9 cellular contexts compared by ENCODE assay signal in the genomic region with DNA sequence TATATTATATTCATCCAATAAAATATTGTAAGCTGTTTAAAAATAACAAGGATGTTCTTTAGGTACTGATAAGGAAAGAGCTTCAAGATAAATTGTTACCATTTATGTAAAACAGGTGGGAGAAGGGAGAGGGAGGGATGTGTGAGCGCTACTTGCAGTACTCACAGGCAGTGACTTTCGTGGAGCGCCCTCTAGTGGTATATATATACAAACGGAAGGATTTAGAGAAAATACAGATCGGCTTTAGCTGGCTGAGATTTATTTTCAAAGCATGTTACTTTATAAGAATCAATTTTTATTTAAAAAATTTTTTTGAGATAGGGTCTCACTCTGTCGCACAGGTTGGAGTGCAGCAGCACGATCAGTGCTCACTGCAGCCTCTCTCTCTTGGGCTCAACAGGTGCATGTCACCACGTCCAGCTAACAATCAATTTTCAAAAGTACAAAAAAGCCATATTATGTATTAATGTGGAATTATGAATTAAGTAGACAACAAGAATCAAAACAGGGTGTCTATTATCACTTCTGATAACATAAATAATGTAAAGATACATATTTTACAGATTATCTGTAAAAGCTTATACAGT. TPM values are rescaled to one million over a fixed set of nuclear protein-coding genes. Genes with fewer than 3 reads are reported as not detected.
A peak's percentile ranks its signal among the peaks of the same experiment; 100 is the strongest.
DNase-seq lines count a peak whose midpoint lies in the region; ATAC-seq, FAIRE-seq and TF ChIP-seq lines count a peak whose summit lies in the region.
"Had no signal": no experiment of that assay in that cellular context is flagged by ENCODE, and none has a peak within 500 bp of the region (broad histone marks: within the 10 kb centered on the region; RNA-seq: fewer than 3 reads in every experiment).

No MANE protein-coding gene starts in this region.

- no peak for TF ChIP-seq POLR2A in upper lobe of left lung (IDR thresholded peaks at IDR 0.05)

- H3K4ac ChIP-seq in mesenchymal stem cell (ENCODE audit: low read depth in 1 of 2, low read length in 2 of 2) = no peak overlapping the region

- no peak overlapping the region for H4K8ac ChIP-seq in mesenchymal stem cell (ENCODE audit: low read length)

- H3K79me1 ChIP-seq in mesenchymal stem cell (replicated peaks; ENCODE audit: low read length, poor library complexity, severe bottlenecking) = no peaks in the 10 kb centered on the region

- no peak overlapping the region for H4K91ac ChIP-seq in mesenchymal stem cell (ENCODE audit: low read length)

- no peak overlapping the region for H3K4me2 ChIP-seq in mesenchymal stem cell (ENCODE audit: low read length, poor library complexity, severe bottlenecking)

- H3K27ac Mint-ChIP-seq in activated naive CD8-positive, alpha-beta T cell treated with anti-CD3 and anti-CD28 coated beads, Interleukin-2, amount 50 U/mL, for 24 hours = no peak overlapping the region
- no peak overlapping the region for H3K27ac Mint-ChIP-seq in activated naive CD8-positive, alpha-beta T cell treated with anti-CD3 and anti-CD28 coated beads for 36 hours

- H3K36me3 Mint-ChIP-seq in activated naive CD8-positive, alpha-beta T cell treated with anti-CD3 and anti-CD28 coated beads, Interleukin-2, amount 50 U/mL, for 24 hours (ENCODE audit: low read depth) = no peaks in the 10 kb centered on the region
- no peaks in the 10 kb centered on the region for H3K36me3 Mint-ChIP-seq in activated naive CD8-positive, alpha-beta T cell treated with anti-CD3 and anti-CD28 coated beads for 36 hours

- peaks cover 19% of the 10 kb centered on the region for H3K27me3 Mint-ChIP-seq in activated naive CD8-positive, alpha-beta T cell treated with anti-CD3 and anti-CD28 coated beads, Interleukin-2, amount 50 U/mL, for 24 hours
- H3K27me3 Mint-ChIP-seq in activated naive CD8-positive, alpha-beta T cell treated with anti-CD3 and anti-CD28 coated beads for 36 hours = peaks cover 13% of the 10 kb centered on the region

- H2BK12ac ChIP-seq in mesenchymal stem cell (ENCODE audit: low read length in 2 of 2) = no peak overlapping the region

- no peak overlapping the region for H2BK5ac ChIP-seq in mesenchymal stem cell (ENCODE audit: low read depth, low read length, poor library complexity, severe bottlenecking)

- no peaks in the 10 kb centered on the region for H3K9me3 ChIP-seq in mesenchymal stem cell (ENCODE audit: control insufficient read depth, low read length)
- no peaks in the 10 kb centered on the region for H3K9me3 ChIP-seq in upper lobe of left lung

- no peak overlapping the region for H2AK5ac ChIP-seq in mesenchymal stem cell (ENCODE audit: low read length, severe bottlenecking)

- no peaks in the 10 kb centered on the region for H3K36me3 ChIP-seq in mesenchymal stem cell (ENCODE audit: control insufficient read depth in 1 of 2, insufficient read depth in 2 of 2, low read depth in 1 of 2, low read length in 2 of 2)
- no peaks in the 10 kb centered on the region for H3K36me3 ChIP-seq in upper lobe of left lung

- peak; percentile 20 for DNase-seq in activated naive CD8-positive, alpha-beta T cell treated with anti-CD3 and anti-CD28 coated beads, Interleukin-2, amount 50 U/mL, for 24 hours
- DNase-seq in activated naive CD8-positive, alpha-beta T cell treated with anti-CD3 and anti-CD28 coated beads for 36 hours = no peak
- DNase-seq in NCI-H1436 (lab: John Stamatoyannopoulos, UW) = peak; percentile 64
- peak; percentile 92 for DNase-seq in choroid plexus epithelial cell (ENCODE audit: low read depth)
- DNase-seq in mesenchymal stem cell = peak; percentile 71
- DNase-seq in upper lobe of left lung = peak in 1 of 2 donors; percentile 69
- no peak for DNase-seq in GM19239 (ENCODE audit: insufficient read length, low spot score)

- no peak overlapping the region for H2AFZ ChIP-seq in mesenchymal stem cell (ENCODE audit: low read depth, low read length)

- H3K23ac ChIP-seq in mesenchymal stem cell (ENCODE audit: low read length in 2 of 2) = no peak overlapping the region

- no peak for TF ChIP-seq EP300 in upper lobe of left lung (IDR thresholded peaks at IDR 0.05)

- no peak overlapping the region for H3K14ac ChIP-seq in mesenchymal stem cell (ENCODE audit: low read length in 2 of 2)

- no peak overlapping the region for H3K9ac ChIP-seq in mesenchymal stem cell (ENCODE audit: low read length)

- H3K4me1 Mint-ChIP-seq in activated naive CD8-positive, alpha-beta T cell treated with anti-CD3 and anti-CD28 coated beads, Interleukin-2, amount 50 U/mL, for 24 hours = peaks cover 16% of the 10 kb centered on the region
- peaks cover 3% of the 10 kb centered on the region for H3K4me1 Mint-ChIP-seq in activated naive CD8-positive, alpha-beta T cell treated with anti-CD3 and anti-CD28 coated beads for 36 hours

- H3K4me3 ChIP-seq in choroid plexus epithelial cell (ENCODE audit: low read depth, low read length) (no peak overlapping the region), mesenchymal stem cell (ENCODE audit: insufficient read depth in 1 of 2, low read depth in 1 of 2, low read length in 2 of 2) (no peak overlapping the region), upper lobe of left lung (no peak overlapping the region)

- H2BK120ac ChIP-seq in mesenchymal stem cell (ENCODE audit: low read depth, low read length) = no peak overlapping the region

- H3K27ac ChIP-seq in mesenchymal stem cell (ENCODE audit: low read length, poor library complexity, severe bottlenecking) (no peak overlapping the region), upper lobe of left lung (no peak overlapping the region)

- no peak overlapping the region for H2BK15ac ChIP-seq in mesenchymal stem cell (ENCODE audit: low read depth, poor library complexity, severe bottlenecking)

- no peak for FAIRE-seq in GM19239 (lab: Jason Lieb, UNC)
- FAIRE-seq: colon had no signal

- no peak overlapping the region for H3K18ac ChIP-seq in mesenchymal stem cell (ENCODE audit: low read depth in 1 of 2, low read length in 2 of 2)

- peak; percentile 80 for TF ChIP-seq CTCF in choroid plexus epithelial cell (conservative IDR thresholded peaks at IDR 0.05; ENCODE audit: low read depth, low read length)
- TF ChIP-seq CTCF in upper lobe of left lung (IDR thresholded peaks at IDR 0.05) = peak in 5 of 6 experiments; percentile 28 to 83 (median 42)

- H3K9me3 Mint-ChIP-seq in activated naive CD8-positive, alpha-beta T cell treated with anti-CD3 and anti-CD28 coated beads, Interleukin-2, amount 50 U/mL, for 24 hours = no peaks in the 10 kb centered on the region
- H3K9me3 Mint-ChIP-seq in activated naive CD8-positive, alpha-beta T cell treated with anti-CD3 and anti-CD28 coated beads for 36 hours = no peaks in the 10 kb centered on the region

- peaks cover 24 to 35% of the 10 kb centered on the region in 2 experiments for H3K27me3 ChIP-seq in mesenchymal stem cell (ENCODE audit: control insufficient read depth in 1 of 2, insufficient read depth in 1 of 2, low read length in 2 of 2)
- H3K27me3 ChIP-seq in upper lobe of left lung = no peaks in the 10 kb centered on the region

- H3K4me3 Mint-ChIP-seq in activated naive CD8-positive, alpha-beta T cell treated with anti-CD3 and anti-CD28 coated beads, Interleukin-2, amount 50 U/mL, for 24 hours = no peak overlapping the region
- H3K4me3 Mint-ChIP-seq in activated naive CD8-positive, alpha-beta T cell treated with anti-CD3 and anti-CD28 coated beads for 36 hours = no peak overlapping the region

- 0% methylated on average over 1 of the region's 8 CpGs for whole genome bisulfite sequencing in mesenchymal stem cell
- 10 to 14% methylated on average over 8 of the region's 8 CpGs for WGBS in upper lobe of left lung, 2 donors

- peaks cover 8% of the 10 kb centered on the region for H3K4me1 ChIP-seq in mesenchymal stem cell (ENCODE audit: control insufficient read depth, insufficient read depth, low read depth, low read length)
- H3K4me1 ChIP-seq in upper lobe of left lung = peaks cover 4 to 10% (median 6%) of the 10 kb centered on the region in 4 donors

- no peak for ATAC-seq in activated naive CD8-positive, alpha-beta T cell treated with anti-CD3 and anti-CD28 coated beads, Interleukin-2, amount 50 U/mL, for 24 hours
- peak; percentile 42; the same call in 2 of the 3 replicates for ATAC-seq in SK-N-SH treated with all-trans-retinoic acid at 6 μM for 48 hours
- peak in 1 of 2 donors; percentile 51 for ATAC-seq in upper lobe of left lung (ENCODE audit: low FRiP score in 2 of 2)

TF ChIP-seq in SK-N-SH treated with all-trans-retinoic acid at 6 μM for 48 hours, 23 proteins besides CTCF, POLR2A, EP300 and RAD21 (continues in another document):
- TF ChIP-seq ZFP30 (CRISPR knock-in tag; IDR thresholded peaks at IDR 0.05) (no peak), ZNF70 (CRISPR knock-in tag; IDR thresholded peaks at IDR 0.05) (no peak), CREB5 (CRISPR knock-in tag; IDR thresholded peaks at IDR 0.05; ENCODE audit: low read depth) (no peak)

RNA-seq across cellular contexts. Expression of gene MOG, which starts 3.3 kb away (rescaled TPM):
- total RNA-seq in activated naive CD8-positive, alpha-beta T cell treated with anti-CD3 and anti-CD28 coated beads for 36 hours = not detected
- not detected for polyA plus RNA-seq in mesenchymal stem cell (2013, experiment 1 of 2)
- polyA plus RNA-seq in mesenchymal stem cell (2013, experiment 2 of 2) = not detected
- total RNA-seq in upper lobe of left lung = not detected

RNA-seq across cellular contexts. Expression of gene GABBR1, which starts 20.6 kb away (rescaled TPM):
- 1 to 10 TPM; 7.2 to 7.6 TPM for total RNA-seq in activated naive CD8-positive, alpha-beta T cell treated with anti-CD3 and anti-CD28 coated beads for 36 hours
- 23.2 TPM for polyA plus RNA-seq in mesenchymal stem cell (2013, experiment 1 of 2)
- 20.8 TPM for polyA plus RNA-seq in mesenchymal stem cell (2013, experiment 2 of 2)
- 100 to 1,000 TPM in 1 of 6 donors, 10 to 100 TPM in 5; 13.2 to 171 (median 34.8) TPM for total RNA-seq in upper lobe of left lung

RNA-seq across cellular contexts. Expression of gene ZFP57, which starts 27.4 kb away (rescaled TPM):
- 10 to 100 TPM; 10.6 to 11.5 TPM for total RNA-seq in activated naive CD8-positive, alpha-beta T cell treated with anti-CD3 and anti-CD28 coated beads for 36 hours
- not detected for polyA plus RNA-seq in mesenchymal stem cell (2013, experiment 1 of 2)
- polyA plus RNA-seq in mesenchymal stem cell (2013, experiment 2 of 2) = not detected
- total RNA-seq in upper lobe of left lung = 1 to 10 TPM in 1 of 6 donors, under 1 TPM in 1, not detected in 4; 0.30 to 2.1 TPM

Comparison
In these comparisons a context has a peak if more than half of its experiments do, and no peak if none do; other contexts are left out.
1. DNase-seq: peak in activated naive CD8-positive, alpha-beta T cell treated with anti-CD3 and anti-CD28 coated beads, Interleukin-2, amount 50 U/mL, for 24 hours (single experiment), NCI-H1436 (single experiment), choroid plexus epithelial cell (single experiment) and mesenchymal stem cell (single experiment); none in activated naive CD8-positive, alpha-beta T cell treated with anti-CD3 and anti-CD28 coated beads for 36 hours (single experiment) and GM19239 (single experiment).